1 cellular context compared by ENCODE assay signal in the genomic region with DNA sequence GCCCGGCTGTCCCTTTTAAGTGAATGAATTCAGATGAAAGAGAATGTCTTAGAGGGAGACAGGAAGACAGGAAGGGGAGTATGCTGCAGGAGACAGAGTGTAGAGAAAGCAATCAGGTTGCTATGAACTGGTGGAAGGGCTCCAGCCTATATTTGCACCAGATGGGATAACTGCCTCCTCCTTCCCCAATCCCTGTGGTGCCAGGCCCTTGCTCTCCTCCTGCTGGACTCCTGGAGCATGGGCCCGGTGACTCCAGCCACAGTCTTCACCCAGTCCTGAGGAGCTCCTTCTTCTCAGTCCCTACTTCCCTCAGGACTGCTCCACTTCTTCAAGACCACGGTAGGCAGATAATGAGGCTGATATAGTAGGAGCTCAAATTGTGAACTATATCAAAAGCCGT.
TF ChIP-seq lines count a peak whose summit lies in the region.

No MANE protein-coding gene starts in this region.

TF ChIP-seq in SK-N-SH, 30 proteins besides CTCF, POLR2A, EP300 and RAD21 (continued from another document):
- TF ChIP-seq, protein P1, sequence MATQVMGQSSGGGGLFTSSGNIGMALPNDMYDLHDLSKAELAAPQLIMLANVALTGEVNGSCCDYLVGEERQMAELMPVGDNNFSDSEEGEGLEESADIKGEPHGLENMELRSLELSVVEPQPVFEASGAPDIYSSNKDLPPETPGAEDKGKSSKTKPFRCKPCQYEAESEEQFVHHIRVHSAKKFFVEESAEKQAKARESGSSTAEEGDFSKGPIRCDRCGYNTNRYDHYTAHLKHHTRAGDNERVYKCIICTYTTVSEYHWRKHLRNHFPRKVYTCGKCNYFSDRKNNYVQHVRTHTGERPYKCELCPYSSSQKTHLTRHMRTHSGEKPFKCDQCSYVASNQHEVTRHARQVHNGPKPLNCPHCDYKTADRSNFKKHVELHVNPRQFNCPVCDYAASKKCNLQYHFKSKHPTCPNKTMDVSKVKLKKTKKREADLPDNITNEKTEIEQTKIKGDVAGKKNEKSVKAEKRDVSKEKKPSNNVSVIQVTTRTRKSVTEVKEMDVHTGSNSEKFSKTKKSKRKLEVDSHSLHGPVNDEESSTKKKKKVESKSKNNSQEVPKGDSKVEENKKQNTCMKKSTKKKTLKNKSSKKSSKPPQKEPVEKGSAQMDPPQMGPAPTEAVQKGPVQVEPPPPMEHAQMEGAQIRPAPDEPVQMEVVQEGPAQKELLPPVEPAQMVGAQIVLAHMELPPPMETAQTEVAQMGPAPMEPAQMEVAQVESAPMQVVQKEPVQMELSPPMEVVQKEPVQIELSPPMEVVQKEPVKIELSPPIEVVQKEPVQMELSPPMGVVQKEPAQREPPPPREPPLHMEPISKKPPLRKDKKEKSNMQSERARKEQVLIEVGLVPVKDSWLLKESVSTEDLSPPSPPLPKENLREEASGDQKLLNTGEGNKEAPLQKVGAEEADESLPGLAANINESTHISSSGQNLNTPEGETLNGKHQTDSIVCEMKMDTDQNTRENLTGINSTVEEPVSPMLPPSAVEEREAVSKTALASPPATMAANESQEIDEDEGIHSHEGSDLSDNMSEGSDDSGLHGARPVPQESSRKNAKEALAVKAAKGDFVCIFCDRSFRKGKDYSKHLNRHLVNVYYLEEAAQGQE (IDR thresholded peaks at IDR 0.05; ENCODE audit: low read depth, low read length): no peak
